In genomic region chr16:11205754-11206459, GRCh38 we compare ENCODE assay signal across 1 cellular context.
TF ChIP-seq lines count a peak whose summit lies in the region.

No MANE protein-coding gene starts in this region.

TF ChIP-seq in H1, 55 proteins besides CTCF, POLR2A, EP300 and RAD21 (continued from another document):
- TF ChIP-seq JUN (IDR thresholded peaks at IDR 0.05; ENCODE audit: low read depth, low read length) (no peak), YY1 (IDR thresholded peaks at IDR 0.05; ENCODE audit: low read depth, low read length) (no peak), BACH1 (IDR thresholded peaks at IDR 0.05; ENCODE audit: low read length) (no peak), SP1 (IDR thresholded peaks at IDR 0.05; ENCODE audit: low read depth, low read length) (no peak), CBX8 (IDR thresholded peaks at IDR 0.05; ENCODE audit: borderline replicate concordance, low read depth, low read length) (no peak), BRCA1 (IDR thresholded peaks at IDR 0.05; ENCODE audit: low read depth, low read length) (no peak), EGR1 (IDR thresholded peaks at IDR 0.05; ENCODE audit: borderline replicate concordance, low read depth, low read length) (no peak), CHD2 (IDR thresholded peaks at IDR 0.05; ENCODE audit: low read length) (no peak), SRF (IDR thresholded peaks at IDR 0.05; ENCODE audit: low read depth, low read length) (no peak), MAX (IDR thresholded peaks at IDR 0.05) (no peak), BCL11A (IDR thresholded peaks at IDR 0.05; ENCODE audit: low read depth in 2 of 2, low read length in 2 of 2) (no peak), CEBPB (IDR thresholded peaks at IDR 0.05; ENCODE audit: low read depth, low read length) (no peak), PHF8 (conservative IDR thresholded peaks at IDR 0.05; ENCODE audit: low read depth, low read length) (no peak)
- TF ChIP-seq, protein P1, sequence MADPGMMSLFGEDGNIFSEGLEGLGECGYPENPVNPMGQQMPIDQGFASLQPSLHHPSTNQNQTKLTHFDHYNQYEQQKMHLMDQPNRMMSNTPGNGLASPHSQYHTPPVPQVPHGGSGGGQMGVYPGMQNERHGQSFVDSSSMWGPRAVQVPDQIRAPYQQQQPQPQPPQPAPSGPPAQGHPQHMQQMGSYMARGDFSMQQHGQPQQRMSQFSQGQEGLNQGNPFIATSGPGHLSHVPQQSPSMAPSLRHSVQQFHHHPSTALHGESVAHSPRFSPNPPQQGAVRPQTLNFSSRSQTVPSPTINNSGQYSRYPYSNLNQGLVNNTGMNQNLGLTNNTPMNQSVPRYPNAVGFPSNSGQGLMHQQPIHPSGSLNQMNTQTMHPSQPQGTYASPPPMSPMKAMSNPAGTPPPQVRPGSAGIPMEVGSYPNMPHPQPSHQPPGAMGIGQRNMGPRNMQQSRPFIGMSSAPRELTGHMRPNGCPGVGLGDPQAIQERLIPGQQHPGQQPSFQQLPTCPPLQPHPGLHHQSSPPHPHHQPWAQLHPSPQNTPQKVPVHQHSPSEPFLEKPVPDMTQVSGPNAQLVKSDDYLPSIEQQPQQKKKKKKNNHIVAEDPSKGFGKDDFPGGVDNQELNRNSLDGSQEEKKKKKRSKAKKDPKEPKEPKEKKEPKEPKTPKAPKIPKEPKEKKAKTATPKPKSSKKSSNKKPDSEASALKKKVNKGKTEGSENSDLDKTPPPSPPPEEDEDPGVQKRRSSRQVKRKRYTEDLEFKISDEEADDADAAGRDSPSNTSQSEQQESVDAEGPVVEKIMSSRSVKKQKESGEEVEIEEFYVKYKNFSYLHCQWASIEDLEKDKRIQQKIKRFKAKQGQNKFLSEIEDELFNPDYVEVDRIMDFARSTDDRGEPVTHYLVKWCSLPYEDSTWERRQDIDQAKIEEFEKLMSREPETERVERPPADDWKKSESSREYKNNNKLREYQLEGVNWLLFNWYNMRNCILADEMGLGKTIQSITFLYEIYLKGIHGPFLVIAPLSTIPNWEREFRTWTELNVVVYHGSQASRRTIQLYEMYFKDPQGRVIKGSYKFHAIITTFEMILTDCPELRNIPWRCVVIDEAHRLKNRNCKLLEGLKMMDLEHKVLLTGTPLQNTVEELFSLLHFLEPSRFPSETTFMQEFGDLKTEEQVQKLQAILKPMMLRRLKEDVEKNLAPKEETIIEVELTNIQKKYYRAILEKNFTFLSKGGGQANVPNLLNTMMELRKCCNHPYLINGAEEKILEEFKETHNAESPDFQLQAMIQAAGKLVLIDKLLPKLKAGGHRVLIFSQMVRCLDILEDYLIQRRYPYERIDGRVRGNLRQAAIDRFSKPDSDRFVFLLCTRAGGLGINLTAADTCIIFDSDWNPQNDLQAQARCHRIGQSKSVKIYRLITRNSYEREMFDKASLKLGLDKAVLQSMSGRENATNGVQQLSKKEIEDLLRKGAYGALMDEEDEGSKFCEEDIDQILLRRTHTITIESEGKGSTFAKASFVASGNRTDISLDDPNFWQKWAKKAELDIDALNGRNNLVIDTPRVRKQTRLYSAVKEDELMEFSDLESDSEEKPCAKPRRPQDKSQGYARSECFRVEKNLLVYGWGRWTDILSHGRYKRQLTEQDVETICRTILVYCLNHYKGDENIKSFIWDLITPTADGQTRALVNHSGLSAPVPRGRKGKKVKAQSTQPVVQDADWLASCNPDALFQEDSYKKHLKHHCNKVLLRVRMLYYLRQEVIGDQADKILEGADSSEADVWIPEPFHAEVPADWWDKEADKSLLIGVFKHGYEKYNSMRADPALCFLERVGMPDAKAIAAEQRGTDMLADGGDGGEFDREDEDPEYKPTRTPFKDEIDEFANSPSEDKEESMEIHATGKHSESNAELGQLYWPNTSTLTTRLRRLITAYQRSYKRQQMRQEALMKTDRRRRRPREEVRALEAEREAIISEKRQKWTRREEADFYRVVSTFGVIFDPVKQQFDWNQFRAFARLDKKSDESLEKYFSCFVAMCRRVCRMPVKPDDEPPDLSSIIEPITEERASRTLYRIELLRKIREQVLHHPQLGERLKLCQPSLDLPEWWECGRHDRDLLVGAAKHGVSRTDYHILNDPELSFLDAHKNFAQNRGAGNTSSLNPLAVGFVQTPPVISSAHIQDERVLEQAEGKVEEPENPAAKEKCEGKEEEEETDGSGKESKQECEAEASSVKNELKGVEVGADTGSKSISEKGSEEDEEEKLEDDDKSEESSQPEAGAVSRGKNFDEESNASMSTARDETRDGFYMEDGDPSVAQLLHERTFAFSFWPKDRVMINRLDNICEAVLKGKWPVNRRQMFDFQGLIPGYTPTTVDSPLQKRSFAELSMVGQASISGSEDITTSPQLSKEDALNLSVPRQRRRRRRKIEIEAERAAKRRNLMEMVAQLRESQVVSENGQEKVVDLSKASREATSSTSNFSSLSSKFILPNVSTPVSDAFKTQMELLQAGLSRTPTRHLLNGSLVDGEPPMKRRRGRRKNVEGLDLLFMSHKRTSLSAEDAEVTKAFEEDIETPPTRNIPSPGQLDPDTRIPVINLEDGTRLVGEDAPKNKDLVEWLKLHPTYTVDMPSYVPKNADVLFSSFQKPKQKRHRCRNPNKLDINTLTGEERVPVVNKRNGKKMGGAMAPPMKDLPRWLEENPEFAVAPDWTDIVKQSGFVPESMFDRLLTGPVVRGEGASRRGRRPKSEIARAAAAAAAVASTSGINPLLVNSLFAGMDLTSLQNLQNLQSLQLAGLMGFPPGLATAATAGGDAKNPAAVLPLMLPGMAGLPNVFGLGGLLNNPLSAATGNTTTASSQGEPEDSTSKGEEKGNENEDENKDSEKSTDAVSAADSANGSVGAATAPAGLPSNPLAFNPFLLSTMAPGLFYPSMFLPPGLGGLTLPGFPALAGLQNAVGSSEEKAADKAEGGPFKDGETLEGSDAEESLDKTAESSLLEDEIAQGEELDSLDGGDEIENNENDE (IDR thresholded peaks at IDR 0.05; ENCODE audit: insufficient replicate concordance, low read length), result no peak
- TF ChIP-seq, protein P2, sequence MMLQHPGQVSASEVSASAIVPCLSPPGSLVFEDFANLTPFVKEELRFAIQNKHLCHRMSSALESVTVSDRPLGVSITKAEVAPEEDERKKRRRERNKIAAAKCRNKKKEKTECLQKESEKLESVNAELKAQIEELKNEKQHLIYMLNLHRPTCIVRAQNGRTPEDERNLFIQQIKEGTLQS (IDR thresholded peaks at IDR 0.05; ENCODE audit: insufficient read depth, low read depth, low read length), result no peak
